1 cellular context compared by ENCODE assay signal in the genomic region with DNA sequence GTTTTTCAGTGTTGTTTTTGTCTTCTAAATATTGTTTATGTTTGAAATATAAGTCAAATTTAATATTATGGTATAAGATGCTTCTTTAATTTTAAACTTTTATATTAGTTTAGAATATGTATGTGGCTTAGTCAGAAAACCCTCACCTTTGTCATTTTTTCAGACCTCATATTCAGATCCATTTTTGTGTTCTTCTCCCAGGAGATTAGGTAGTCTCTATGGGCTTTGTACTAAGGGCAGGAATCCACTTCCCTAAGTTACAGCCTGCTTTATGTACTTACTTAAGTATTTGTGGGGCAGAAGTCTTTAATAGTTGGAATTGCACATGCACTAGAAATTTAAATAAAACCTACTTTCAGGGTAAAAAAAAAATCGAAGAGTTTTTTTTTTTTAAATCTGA.
TF ChIP-seq lines count a peak whose summit lies in the region.

No MANE protein-coding gene starts in this region.

TF ChIP-seq in A549, 52 proteins besides CTCF, POLR2A, EP300 and RAD21:
- TF ChIP-seq KDM1A (IDR thresholded peaks at IDR 0.05; ENCODE audit: low read depth) (no peak), FOXS1 (CRISPR knock-in tag; IDR thresholded peaks at IDR 0.05) (no peak), MAFK (IDR thresholded peaks at IDR 0.05; ENCODE audit: partially characterized antibody) (no peak), CHD2 (IDR thresholded peaks at IDR 0.05; ENCODE audit: low read length, partially characterized antibody) (no peak), ZC3H11A (IDR thresholded peaks at IDR 0.05) (no peak), NFE2L2 (conservative IDR thresholded peaks at IDR 0.05; ENCODE audit: low read length) (no peak)
- TF ChIP-seq, protein P1, sequence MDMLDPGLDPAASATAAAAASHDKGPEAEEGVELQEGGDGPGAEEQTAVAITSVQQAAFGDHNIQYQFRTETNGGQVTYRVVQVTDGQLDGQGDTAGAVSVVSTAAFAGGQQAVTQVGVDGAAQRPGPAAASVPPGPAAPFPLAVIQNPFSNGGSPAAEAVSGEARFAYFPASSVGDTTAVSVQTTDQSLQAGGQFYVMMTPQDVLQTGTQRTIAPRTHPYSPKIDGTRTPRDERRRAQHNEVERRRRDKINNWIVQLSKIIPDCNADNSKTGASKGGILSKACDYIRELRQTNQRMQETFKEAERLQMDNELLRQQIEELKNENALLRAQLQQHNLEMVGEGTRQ (IDR thresholded peaks at IDR 0.05): no peak
